In genomic region chr17:17732892-17733670, GRCh38 we compare ENCODE assay signal across 1 cellular context.
TF ChIP-seq lines count a peak whose summit lies in the region.

No MANE protein-coding gene starts in this region.

TF ChIP-seq in GM12878, 131 proteins besides CTCF, POLR2A, EP300 and RAD21:
- no peak for TF ChIP-seq TCF12 (IDR thresholded peaks at IDR 0.05; ENCODE audit: low read depth, low read length)
- TF ChIP-seq SMC3 (IDR thresholded peaks at IDR 0.05; ENCODE audit: borderline replicate concordance, low read length): no peak
- TF ChIP-seq, protein P1, sequence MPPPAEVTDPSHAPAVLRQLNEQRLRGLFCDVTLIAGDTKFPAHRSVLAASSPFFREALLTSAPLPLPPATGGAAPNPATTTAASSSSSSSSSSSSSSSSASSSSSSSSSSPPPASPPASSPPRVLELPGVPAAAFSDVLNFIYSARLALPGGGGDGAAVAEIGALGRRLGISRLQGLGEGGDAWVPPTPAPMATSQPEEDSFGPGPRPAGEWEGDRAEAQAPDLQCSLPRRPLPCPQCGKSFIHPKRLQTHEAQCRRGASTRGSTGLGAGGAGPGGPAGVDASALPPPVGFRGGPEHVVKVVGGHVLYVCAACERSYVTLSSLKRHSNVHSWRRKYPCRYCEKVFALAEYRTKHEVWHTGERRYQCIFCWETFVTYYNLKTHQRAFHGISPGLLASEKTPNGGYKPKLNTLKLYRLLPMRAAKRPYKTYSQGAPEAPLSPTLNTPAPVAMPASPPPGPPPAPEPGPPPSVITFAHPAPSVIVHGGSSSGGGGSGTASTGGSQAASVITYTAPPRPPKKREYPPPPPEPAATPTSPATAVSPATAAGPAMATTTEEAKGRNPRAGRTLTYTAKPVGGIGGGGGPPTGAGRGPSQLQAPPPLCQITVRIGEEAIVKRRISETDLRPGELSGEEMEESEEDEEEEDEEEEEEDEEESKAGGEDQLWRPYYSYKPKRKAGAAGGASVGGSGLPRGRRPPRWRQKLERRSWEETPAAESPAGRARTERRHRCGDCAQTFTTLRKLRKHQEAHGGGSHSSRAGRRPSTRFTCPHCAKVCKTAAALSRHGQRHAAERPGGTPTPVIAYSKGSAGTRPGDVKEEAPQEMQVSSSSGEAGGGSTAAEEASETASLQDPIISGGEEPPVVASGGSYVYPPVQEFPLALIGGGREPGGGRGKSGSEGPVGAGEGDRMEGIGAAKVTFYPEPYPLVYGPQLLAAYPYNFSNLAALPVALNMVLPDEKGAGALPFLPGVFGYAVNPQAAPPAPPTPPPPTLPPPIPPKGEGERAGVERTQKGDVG (CRISPR knock-in tag; IDR thresholded peaks at IDR 0.05): no peak
- no peak for TF ChIP-seq MEF2B (IDR thresholded peaks at IDR 0.05; ENCODE audit: partially characterized antibody, poor library complexity, severe bottlenecking)
- no peak for TF ChIP-seq HSF1 (IDR thresholded peaks at IDR 0.05; ENCODE audit: low read depth, low read length)
- no peak for TF ChIP-seq HDAC6 (IDR thresholded peaks at IDR 0.05; ENCODE audit: unreplicated experiment)
- no peak for TF ChIP-seq NR2C2 (IDR thresholded peaks at IDR 0.05; ENCODE audit: borderline replicate concordance, control insufficient read depth, insufficient read length, low read depth)
- no peak for TF ChIP-seq JUNB (IDR thresholded peaks at IDR 0.05)
- TF ChIP-seq CUX1 (IDR thresholded peaks at IDR 0.05; ENCODE audit: insufficient replicate concordance, low read depth, low read length): no peak
- TF ChIP-seq, protein P2, sequence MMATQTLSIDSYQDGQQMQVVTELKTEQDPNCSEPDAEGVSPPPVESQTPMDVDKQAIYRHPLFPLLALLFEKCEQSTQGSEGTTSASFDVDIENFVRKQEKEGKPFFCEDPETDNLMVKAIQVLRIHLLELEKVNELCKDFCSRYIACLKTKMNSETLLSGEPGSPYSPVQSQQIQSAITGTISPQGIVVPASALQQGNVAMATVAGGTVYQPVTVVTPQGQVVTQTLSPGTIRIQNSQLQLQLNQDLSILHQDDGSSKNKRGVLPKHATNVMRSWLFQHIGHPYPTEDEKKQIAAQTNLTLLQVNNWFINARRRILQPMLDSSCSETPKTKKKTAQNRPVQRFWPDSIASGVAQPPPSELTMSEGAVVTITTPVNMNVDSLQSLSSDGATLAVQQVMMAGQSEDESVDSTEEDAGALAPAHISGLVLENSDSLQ (IDR thresholded peaks at IDR 0.05): no peak
- no peak for TF ChIP-seq TCF7 (IDR thresholded peaks at IDR 0.05; ENCODE audit: borderline replicate concordance)
- no peak for TF ChIP-seq STAT1 (conservative IDR thresholded peaks at IDR 0.05)
- TF ChIP-seq BMI1 (IDR thresholded peaks at IDR 0.05; ENCODE audit: borderline replicate concordance): no peak
